Comparison of ENCODE assay signal across 8 cellular contexts in genomic region chr4:39699676-39700409, GRCh38. TPM values are rescaled to one million over a fixed set of nuclear protein-coding genes. Genes with fewer than 3 reads are reported as not detected.
DNase-seq lines count a peak whose midpoint lies in the region; ATAC-seq, FAIRE-seq and TF ChIP-seq lines count a peak whose summit lies in the region.

No MANE protein-coding gene starts in this region.

- peaks cover 0 to 6% of the 10 kb centered on the region in 2 donors for H3K36me3 ChIP-seq in adrenal gland (replicated peaks in 1 of 2)

- H3K9me3 Mint-ChIP-seq in stimulated activated naive CD8-positive, alpha-beta T cell treated with anti-CD3 and anti-CD28 coated beads, Interleukin-15, Interleukin-2, amounts not matched to agents 100 ng/mL and 50 ng/mL, for 24 hours, result no peaks in the 10 kb centered on the region
- no peaks in the 10 kb centered on the region for H3K9me3 Mint-ChIP-seq in activated CD8-positive, alpha-beta T cell treated with anti-CD3 and anti-CD28 coated beads for 36 hours

- DNase-seq in stimulated activated naive CD8-positive, alpha-beta T cell treated with anti-CD3 and anti-CD28 coated beads, Interleukin-15, Interleukin-2, amounts not matched to agents 100 U/mL and 50 U/mL, for 24 hours, result no peak
- DNase-seq in activated CD8-positive, alpha-beta T cell treated with anti-CD3 and anti-CD28 coated beads for 36 hours, result no peak
- DNase-seq in putamen (ENCODE audit: low spot score) (no peak), adrenal gland (no peak), C1 segment of cervical spinal cord (lab: John Stamatoyannopoulos, UW) (no peak)
- no peak for DNase-seq in activated CD4-positive, alpha-beta T cell treated with anti-CD3 and anti-CD28 coated beads for 4 hours

- CTCF ChIA-PET in activated CD8-positive, alpha-beta T cell treated with anti-CD3 and anti-CD28 coated beads for 36 hours (lab: Charles Lee), result interaction anchor here (1.0 to 1.3 kb wide), 3 partner anchors 9 to 274 kb away, joined by 3 to 4 read pairs (median 3); no protein-coding TSS in a partner anchor

- no peaks in the 10 kb centered on the region for H3K27me3 Mint-ChIP-seq in stimulated activated naive CD8-positive, alpha-beta T cell treated with anti-CD3 and anti-CD28 coated beads, Interleukin-15, Interleukin-2, amounts not matched to agents 100 ng/mL and 50 ng/mL, for 24 hours
- H3K27me3 Mint-ChIP-seq in activated CD8-positive, alpha-beta T cell treated with anti-CD3 and anti-CD28 coated beads for 36 hours, result no peaks in the 10 kb centered on the region

- peaks cover 17 to 36% of the 10 kb centered on the region in 2 donors for H3K4me1 ChIP-seq in adrenal gland (replicated peaks in 1 of 2)

- peaks cover 21% of the 10 kb centered on the region for H3K36me3 Mint-ChIP-seq in stimulated activated naive CD8-positive, alpha-beta T cell treated with anti-CD3 and anti-CD28 coated beads, Interleukin-15, Interleukin-2, amounts not matched to agents 100 ng/mL and 50 ng/mL, for 24 hours (ENCODE audit: low read depth)
- H3K36me3 Mint-ChIP-seq in activated CD8-positive, alpha-beta T cell treated with anti-CD3 and anti-CD28 coated beads for 36 hours (ENCODE audit: low read depth), result peaks cover 19% of the 10 kb centered on the region

- WGBS in adrenal gland, 4 donors, result 5 to 8% (median 6%) methylated on average over 4 of the region's 4 CpGs

- H3K4me3 Mint-ChIP-seq in stimulated activated naive CD8-positive, alpha-beta T cell treated with anti-CD3 and anti-CD28 coated beads, Interleukin-15, Interleukin-2, amounts not matched to agents 100 ng/mL and 50 ng/mL, for 24 hours, result peak overlapping the region; percentile 97
- peak overlapping the region; percentile 92 for H3K4me3 Mint-ChIP-seq in activated CD8-positive, alpha-beta T cell treated with anti-CD3 and anti-CD28 coated beads for 36 hours

- no peaks in the 10 kb centered on the region for H3K27me3 ChIP-seq in adrenal gland

- TF ChIP-seq CTCF in activated CD8-positive, alpha-beta T cell treated with anti-CD3 and anti-CD28 coated beads for 36 hours (IDR thresholded peaks at IDR 0.05), result no peak
- no peak for TF ChIP-seq CTCF in adrenal gland (IDR thresholded peaks at IDR 0.05)

- no peak for TF ChIP-seq POLR2A in adrenal gland (IDR thresholded peaks at IDR 0.05)

- ATAC-seq in stimulated activated naive CD8-positive, alpha-beta T cell treated with anti-CD3 and anti-CD28 coated beads, Interleukin-15, Interleukin-2, amounts not matched to agents 100 U/mL and 50 U/mL, for 24 hours, result no peak
- peak; percentile 23 for ATAC-seq in activated CD8-positive, alpha-beta T cell treated with anti-CD3 and anti-CD28 coated beads for 36 hours

- H3K27ac Mint-ChIP-seq in stimulated activated naive CD8-positive, alpha-beta T cell treated with anti-CD3 and anti-CD28 coated beads, Interleukin-15, Interleukin-2, amounts not matched to agents 100 ng/mL and 50 ng/mL, for 24 hours, result peak overlapping the region; percentile 64
- H3K27ac Mint-ChIP-seq in activated CD8-positive, alpha-beta T cell treated with anti-CD3 and anti-CD28 coated beads for 36 hours, result peak overlapping the region; percentile 92

- H3K4me1 Mint-ChIP-seq in stimulated activated naive CD8-positive, alpha-beta T cell treated with anti-CD3 and anti-CD28 coated beads, Interleukin-15, Interleukin-2, amounts not matched to agents 100 ng/mL and 50 ng/mL, for 24 hours (ENCODE audit: low read depth), result peaks cover 52% of the 10 kb centered on the region
- H3K4me1 Mint-ChIP-seq in activated CD8-positive, alpha-beta T cell treated with anti-CD3 and anti-CD28 coated beads for 36 hours (ENCODE audit: low read depth), result peaks cover 30% of the 10 kb centered on the region

- intact Hi-C loops in activated CD8-positive, alpha-beta T cell treated with anti-CD3 and anti-CD28 coated beads for 36 hours (cut with micrococcal nuclease), result loop anchor here (5.0 to 10.0 kb wide), 3 partner anchors 55 to 615 kb away; partner anchors contain the start of gene PDS5A
- intact Hi-C loops in adrenal gland (cut with DNase I), result loop anchor here (5.0 kb wide), 1 partner anchor 277 kb away; the partner anchor contains the start of gene PDS5A (in 2 of the 2)

- H3K27ac ChIP-seq in adrenal gland, result peak overlapping the region in 1 of 5 donors; percentile 94

- peak overlapping the region in 2 of 4 donors; percentile 0 to 63 for H3K4me3 ChIP-seq in adrenal gland

- H3K9me3 ChIP-seq in adrenal gland (replicated peaks in 1 of 3), result no peaks in the 10 kb centered on the region

- FAIRE-seq in islet of Langerhans (lab: Jason Lieb, UNC), result peak; percentile 60

- POLR2A ChIA-PET in activated CD8-positive, alpha-beta T cell treated with anti-CD3 and anti-CD28 coated beads for 36 hours (lab: Charles Lee), result interaction anchor here (1.5 kb wide), 1 partner anchor 496 kb away, joined by 4 read pairs; no protein-coding TSS in a partner anchor

RNA-seq across cellular contexts. Expression of gene UBE2K, which starts 1.9 kb away (rescaled TPM):
- total RNA-seq in activated CD8-positive, alpha-beta T cell treated with anti-CD3 and anti-CD28 coated beads for 36 hours, result 10 to 100 TPM; 69.5 to 77.1 TPM
- total RNA-seq in adrenal gland, result 10 to 100 TPM; 17.9 to 91.4 (median 43.5) TPM
- 100 to 1,000 TPM in 1 of 3 donors, 10 to 100 TPM in 2; 25.0 to 146 (median 45.7) TPM for polyA plus RNA-seq in adrenal gland
